29 cellular contexts compared by ENCODE assay signal in genomic region chr11:59184876-59185275, GRCh38. TPM values are rescaled to one million over a fixed set of nuclear protein-coding genes. Genes with fewer than 3 reads are reported as not detected.
DNase-seq lines count a peak whose midpoint lies in the region; ATAC-seq, FAIRE-seq and TF ChIP-seq lines count a peak whose summit lies in the region.
"Had no signal": no experiment of that assay in that cellular context is flagged by ENCODE, and none has a peak within 500 bp of the region (broad histone marks: within the 10 kb centered on the region; RNA-seq: fewer than 3 reads in every experiment).

No MANE protein-coding gene starts in this region.

- H3K9me2 ChIP-seq in PC-9 (ENCODE audit: insufficient read depth) = no peaks in the 10 kb centered on the region

- TF ChIP-seq CTCF in PC-9 (conservative IDR thresholded peaks at IDR 0.05) (no peak), esophagus squamous epithelium (IDR thresholded peaks at IDR 0.05) (no peak), nephron progenitor cell (IDR thresholded peaks at IDR 0.05) (no peak)

- H3K27ac ChIP-seq in PC-9 = peak overlapping the region; percentile 81
- peak overlapping the region in 3 of 4 donors; percentile 1 to 75 (median 17) for H3K27ac ChIP-seq in esophagus squamous epithelium
- H3K27ac ChIP-seq in stomach smooth muscle (ENCODE audit: low read length) = peak overlapping the region; percentile 11

- peak overlapping the region; percentile 12 for H3K4me3 Mint-ChIP-seq in nephron progenitor cell
- H3K4me3 Mint-ChIP-seq: activated T-cell treated with anti-CD3 and anti-CD28 coated beads, Interleukin-2, amount 50 U/mL, for 24 hours; naive thymus-derived CD4-positive, alpha-beta T cell; stimulated activated memory B cell treated with anti-CD40 and anti-IgM and Interleukin-4, amounts not matched to agents 10 μg/mL and 1 μg/mL and 100 μg/mL, for 72 hours had no signal

- H3K36me3 Mint-ChIP-seq in nephron progenitor cell (ENCODE audit: low read depth) = peaks cover 42% of the 10 kb centered on the region

- H3K36me3 ChIP-seq in PC-9 (ENCODE audit: low read depth) = peaks cover 40% of the 10 kb centered on the region
- peaks cover 0 to 31% (median 0%) of the 10 kb centered on the region in 3 donors for H3K36me3 ChIP-seq in esophagus squamous epithelium
- peaks cover 2 to 4% of the 10 kb centered on the region in 2 donors for H3K36me3 ChIP-seq in stomach smooth muscle (ENCODE audit: control insufficient read depth in 2 of 2, insufficient read depth in 2 of 2, low read length in 2 of 2)

- TF ChIP-seq POLR2A in esophagus squamous epithelium (IDR thresholded peaks at IDR 0.05) (no peak), GM12892 (IDR thresholded peaks at IDR 0.05; ENCODE audit: low read depth, low read length) (no peak)

- intact Hi-C loops in PC-9 (cut with micrococcal nuclease; ENCODE audit: unreplicated experiment) = loop anchor here (5.0 kb wide), 2 partner anchors 43 to 482 kb away; partner anchors contain the start of genes FAM111A and PATL1
- intact Hi-C loops in esophagus squamous epithelium (cut with DNase I) = no loop called here

- H3F3A ChIP-seq in PC-9 (ENCODE audit: insufficient read depth, low read depth) = peaks cover 40% of the 10 kb centered on the region

- H3K27me3 ChIP-seq in PC-9 (ENCODE audit: insufficient read depth, low read depth) (no peaks in the 10 kb centered on the region), esophagus squamous epithelium (no peaks in the 10 kb centered on the region), stomach smooth muscle (ENCODE audit: control insufficient read depth in 1 of 2, insufficient read depth in 2 of 2, low read length in 2 of 2) (peaks cover 0 to 2% of the 10 kb centered on the region in 2 donors)
- H3K27me3 ChIP-seq: adrenal gland had no signal

- BruUV-seq in PC-9 (replicated peaks; lab: Mats Ljungman, UMichigan) = no TSS peak

- H4K20me1 ChIP-seq in PC-9 (ENCODE audit: insufficient read depth) = no peaks in the 10 kb centered on the region

- H3K4me3 ChIP-seq in PC-9 = peak overlapping the region; percentile 52; the same call in 1 of the 2 replicates
- no peak overlapping the region for H3K4me3 ChIP-seq in esophagus squamous epithelium
- H3K4me3 ChIP-seq in stomach smooth muscle (ENCODE audit: low read length in 2 of 2) = no peak overlapping the region
- H3K4me3 ChIP-seq: adrenal gland had no signal

- no peak for ATAC-seq in HG03025 (IDR thresholded peaks at IDR 0.05; ENCODE audit: low FRiP score, unreplicated experiment)
- no peak for ATAC-seq in HG03342 (IDR thresholded peaks at IDR 0.05; ENCODE audit: unreplicated experiment)
- ATAC-seq: HepG2; naive thymus-derived CD4-positive, alpha-beta T cell; Right ventricle myocardium inferior; stimulated activated memory B cell treated with anti-CD40 and anti-IgM and Interleukin-4, amounts not matched to agents 10 μg/mL and 1 μg/mL and 100 μg/mL, for 72 hours had no signal

- H3K27me3 Mint-ChIP-seq in nephron progenitor cell (ENCODE audit: low read depth, poor library complexity) = peaks cover 5% of the 10 kb centered on the region
- H3K27me3 Mint-ChIP-seq: activated T-cell treated with anti-CD3 and anti-CD28 coated beads, Interleukin-2, amount 50 U/mL, for 24 hours; stimulated activated memory B cell treated with anti-CD40 and anti-IgM and Interleukin-4, amounts not matched to agents 10 μg/mL and 1 μg/mL and 100 μg/mL, for 72 hours had no signal

- peaks cover 71% of the 10 kb centered on the region for H3K4me1 ChIP-seq in PC-9 (replicated peaks; ENCODE audit: insufficient read depth)
- peaks cover 0 to 72% (median 47%) of the 10 kb centered on the region in 3 donors for H3K4me1 ChIP-seq in esophagus squamous epithelium
- H3K4me1 ChIP-seq in stomach smooth muscle (ENCODE audit: control insufficient read depth, insufficient read depth, low read length) = peaks cover 34% of the 10 kb centered on the region

- H3K27ac Mint-ChIP-seq in nephron progenitor cell = peak overlapping the region; percentile 86
- H3K27ac Mint-ChIP-seq: activated T-cell treated with anti-CD3 and anti-CD28 coated beads, Interleukin-2, amount 50 U/mL, for 24 hours; naive thymus-derived CD4-positive, alpha-beta T cell; stimulated activated memory B cell treated with anti-CD40 and anti-IgM and Interleukin-4, amounts not matched to agents 10 μg/mL and 1 μg/mL and 100 μg/mL, for 72 hours had no signal

- peak overlapping the region; percentile 75 for H3K4me2 ChIP-seq in PC-9
- H3K4me2 ChIP-seq: smooth muscle cell had no signal

- no peak for DNase-seq in PC-9
- DNase-seq in esophagus squamous epithelium (lab: John Stamatoyannopoulos, UW) = no peak
- DNase-seq in nephron progenitor cell = no peak
- no peak for DNase-seq in urothelium cell line (ENCODE audit: low spot score)
- no peak for DNase-seq in GM12892 (ENCODE audit: insufficient read length)
- DNase-seq: activated T-cell treated with anti-CD3 and anti-CD28 coated beads, Interleukin-2, amount 50 U/mL, for 24 hours; adrenal gland; DND-41; hippocampal formation; naive thymus-derived CD4-positive, alpha-beta T cell; NCI-H1048; NCI-H2029; trophoblast cell had no signal

- FAIRE-seq in urothelium cell line (lab: Jason Lieb, UNC) (no peak), GM12892 (lab: Jason Lieb, UNC) (no peak)
- FAIRE-seq: GM12891, GM19239, HepG2 had no signal

- H2AFZ ChIP-seq in PC-9 = no peak overlapping the region

- peaks cover 88% of the 10 kb centered on the region for H3K79me2 ChIP-seq in PC-9 (ENCODE audit: low read depth)

- CTCF ChIA-PET in PC-9 (lab: Charles Lee) = interaction anchor here (2.2 to 2.9 kb wide), 2 partner anchors 10 to 13 kb away, joined by 32 to 67 read pairs; partner anchors contain the start of gene DTX4

- POLR2A ChIA-PET in PC-9 (lab: Charles Lee; ENCODE audit: unreplicated experiment) = interaction anchor here (1.2 kb wide), 1 partner anchor 11 kb away, joined by 7 read pairs; no protein-coding TSS in a partner anchor

- H3K4me1 Mint-ChIP-seq in nephron progenitor cell = peaks cover 23% of the 10 kb centered on the region
- H3K4me1 Mint-ChIP-seq: naive thymus-derived CD4-positive, alpha-beta T cell; stimulated activated memory B cell treated with anti-CD40 and anti-IgM and Interleukin-4, amounts not matched to agents 10 μg/mL and 1 μg/mL and 100 μg/mL, for 72 hours had no signal

- WGBS in esophagus squamous epithelium, 2 donors = 54 to 78% methylated on average over 4 of the region's 6 CpGs

- peaks cover under 1% of the 10 kb centered on the region for H3K9me3 Mint-ChIP-seq in nephron progenitor cell
- H3K9me3 Mint-ChIP-seq: activated T-cell treated with anti-CD3 and anti-CD28 coated beads, Interleukin-2, amount 50 U/mL, for 24 hours; naive thymus-derived CD4-positive, alpha-beta T cell had no signal

- H3K9me3 ChIP-seq in PC-9 (ENCODE audit: insufficient read depth, low read depth) (no peaks in the 10 kb centered on the region), esophagus squamous epithelium (no peaks in the 10 kb centered on the region), stomach smooth muscle (ENCODE audit: control insufficient read depth in 2 of 2, low read length in 2 of 2) (no peaks in the 10 kb centered on the region)
- H3K9me3 ChIP-seq: adrenal gland had no signal

- no peak overlapping the region for H3K9ac ChIP-seq in stomach smooth muscle (ENCODE audit: low read length in 2 of 2)

RNA-seq across cellular contexts. Expression of gene DTX4, which starts 12.9 kb away (rescaled TPM):
- 28.4 and 34.5 TPM in 2 replicates for total RNA-seq in PC-9 (2021)
- 1 to 10 TPM; 2.4 to 8.4 (median 4.6) TPM for total RNA-seq in esophagus squamous epithelium
- 17.2 TPM for polyA plus RNA-seq in GM12892 (2012; ENCODE audit: missing spikeins)

RNA-seq across cellular contexts. Expression of gene MPEG1, which starts 27.9 kb away (rescaled TPM):
- total RNA-seq in PC-9 (2021) = not detected in 2 replicates
- total RNA-seq in esophagus squamous epithelium = 10 to 100 TPM in 1 of 4 donors, 1 to 10 TPM in 2, under 1 TPM in 1; 0.04 to 19.5 (median 5.1) TPM
- polyA plus RNA-seq in GM12892 (2012; ENCODE audit: missing spikeins) = 2.6 TPM
- total RNA-seq: A673, bronchial epithelial cell, dermis microvascular lymphatic vessel endothelial cell, epithelial cell of proximal tubule, HepG2, lung microvascular endothelial cell, pulmonary artery endothelial cell had no signal
- polyA plus RNA-seq: BJ, HepG2 had no signal

RNA-seq across cellular contexts. Expression of gene FAM111A, which starts 42.2 kb away (rescaled TPM):
- total RNA-seq in PC-9 (2021) = 57.8 and 95.3 TPM in 2 replicates
- 10 to 100 TPM; 15.0 to 23.3 (median 16.7) TPM for total RNA-seq in esophagus squamous epithelium
- polyA plus RNA-seq in GM12892 (2012; ENCODE audit: missing spikeins) = 51.7 TPM

Comparison
In these comparisons a context has a peak if more than half of its experiments do, and no peak if none do; other contexts are left out.
1. H3K27ac ChIP-seq: peak in every context shown above with its lines; median percentile 81 in PC-9; 17 in esophagus squamous epithelium; 11 in stomach smooth muscle.